Comparison of ENCODE assay signal across 19 cellular contexts in the genomic region with DNA sequence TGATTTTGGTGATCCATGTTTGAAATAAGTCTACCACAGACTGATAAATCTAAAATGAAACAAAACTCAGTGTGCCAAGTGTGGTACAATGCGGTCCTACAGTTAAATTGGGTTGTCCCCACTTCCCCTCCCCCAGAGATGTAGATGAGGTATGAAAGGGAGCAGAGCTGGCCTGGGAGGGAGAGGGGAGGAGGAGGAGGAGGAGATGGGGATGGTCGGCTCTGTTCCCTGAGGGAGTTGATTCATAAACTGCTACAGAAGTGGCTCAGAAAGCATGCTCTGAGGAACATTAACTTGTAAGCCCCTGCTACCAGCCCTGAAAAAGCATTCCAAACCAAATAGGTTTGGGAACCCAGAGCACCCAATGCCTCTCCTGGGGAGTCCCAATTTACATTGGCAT. TPM values are rescaled to one million over a fixed set of nuclear protein-coding genes. Genes with fewer than 3 reads are reported as not detected.
DNase-seq lines count a peak whose midpoint lies in the region; ATAC-seq and TF ChIP-seq lines count a peak whose summit lies in the region.
"Had no signal": no experiment of that assay in that cellular context is flagged by ENCODE, and none has a peak within 500 bp of the region (broad histone marks: within the 10 kb centered on the region; RNA-seq: fewer than 3 reads in every experiment).

No MANE protein-coding gene starts in this region.

- no peaks in the 10 kb centered on the region for H3K9me2 ChIP-seq in GM23338 (ENCODE audit: insufficient read depth)

- no peak overlapping the region for H3K27ac Mint-ChIP-seq in GM23338
- no peak overlapping the region for H3K27ac Mint-ChIP-seq in immature natural killer cell
- no peak overlapping the region for H3K27ac Mint-ChIP-seq in activated CD8-positive, alpha-beta T cell treated with anti-CD3 and anti-CD28 coated beads, Interleukin-2, amount 10 ng/mL, durations not matched to agents 7 days and 5 days
- H3K27ac Mint-ChIP-seq: CD8-positive, alpha-beta T cell; HFFc6; IgD-negative memory B cell had no signal

- peaks cover 3% of the 10 kb centered on the region for H3K9me3 ChIP-seq in WERI-Rb-1 (ENCODE audit: severe bottlenecking)
- no peaks in the 10 kb centered on the region for H3K9me3 ChIP-seq in uterus

- H3K27me3 Mint-ChIP-seq in GM23338 (ENCODE audit: insufficient read depth, low read depth, poor library complexity) (peaks cover 11% of the 10 kb centered on the region), immature natural killer cell (ENCODE audit: low read depth in 3 of 3) (peaks cover 2 to 4% (median 4%) of the 10 kb centered on the region in 3 donors)
- peaks cover 10% of the 10 kb centered on the region for H3K27me3 Mint-ChIP-seq in activated CD8-positive, alpha-beta T cell treated with anti-CD3 and anti-CD28 coated beads, Interleukin-2, amount 10 ng/mL, durations not matched to agents 7 days and 5 days (ENCODE audit: low read depth)

- peaks cover 40% of the 10 kb centered on the region for H3K4me1 Mint-ChIP-seq in GM23338
- no peaks in the 10 kb centered on the region for H3K4me1 Mint-ChIP-seq in immature natural killer cell
- H3K4me1 Mint-ChIP-seq in activated CD8-positive, alpha-beta T cell treated with anti-CD3 and anti-CD28 coated beads, Interleukin-2, amount 10 ng/mL, durations not matched to agents 7 days and 5 days (ENCODE audit: low read depth) = no peaks in the 10 kb centered on the region

- H4K20me1 ChIP-seq in GM23338 (replicated peaks; ENCODE audit: insufficient read depth) = no peaks in the 10 kb centered on the region

- no peaks in the 10 kb centered on the region for H3F3A ChIP-seq in GM23338 (replicated peaks; ENCODE audit: low read depth)

- ATAC-seq in GM23338 (no peak; the same call in 2 of the 3 replicates), HG03565 (IDR thresholded peaks at IDR 0.05; ENCODE audit: unreplicated experiment) (no peak)
- no peak for ATAC-seq in activated CD8-positive, alpha-beta T cell treated with anti-CD3 and anti-CD28 coated beads, Interleukin-2, amount 10 ng/mL, durations not matched to agents 7 days and 5 days
- ATAC-seq: CD8-positive, alpha-beta T cell; HCT116; HepG2 had no signal

- intact Hi-C loops in posterior vena cava (cut with DNase I) = no loop called here
- intact Hi-C loops in uterus (cut with DNase I; ENCODE audit: low total_unique reads) = no loop called here

- H3K36me3 ChIP-seq in GM23338 (ENCODE audit: insufficient read depth) = no peaks in the 10 kb centered on the region
- no peaks in the 10 kb centered on the region for H3K36me3 ChIP-seq in WERI-Rb-1
- H3K36me3 ChIP-seq in uterus = no peaks in the 10 kb centered on the region

- CTCF ChIA-PET in activated CD8-positive, alpha-beta T cell treated with anti-CD3 and anti-CD28 coated beads, Interleukin-2, amount 10 ng/mL, durations not matched to agents 7 days and 5 days (lab: Charles Lee) = no interaction called here

- peak overlapping the region; percentile 66; the same call in 1 of the 2 replicates for H3K4me2 ChIP-seq in GM23338

- POLR2A ChIA-PET in activated CD8-positive, alpha-beta T cell treated with anti-CD3 and anti-CD28 coated beads, Interleukin-2, amount 10 ng/mL, durations not matched to agents 7 days and 5 days (lab: Charles Lee) = no interaction called here

- H3K4me3 Mint-ChIP-seq in GM23338 (no peak overlapping the region), immature natural killer cell (no peak overlapping the region)
- H3K4me3 Mint-ChIP-seq in activated CD8-positive, alpha-beta T cell treated with anti-CD3 and anti-CD28 coated beads, Interleukin-2, amount 10 ng/mL, durations not matched to agents 7 days and 5 days = no peak overlapping the region
- H3K4me3 Mint-ChIP-seq: CD8-positive, alpha-beta T cell; HFFc6; IgD-negative memory B cell had no signal

- H3K36me3 Mint-ChIP-seq in GM23338 (ENCODE audit: low read depth) = no peaks in the 10 kb centered on the region
- no peaks in the 10 kb centered on the region for H3K36me3 Mint-ChIP-seq in immature natural killer cell
- no peaks in the 10 kb centered on the region for H3K36me3 Mint-ChIP-seq in activated CD8-positive, alpha-beta T cell treated with anti-CD3 and anti-CD28 coated beads, Interleukin-2, amount 10 ng/mL, durations not matched to agents 7 days and 5 days (ENCODE audit: low read depth)
- H3K36me3 Mint-ChIP-seq: CD8-positive, alpha-beta T cell; IgD-negative memory B cell had no signal

- H2AFZ ChIP-seq in GM23338 = peak overlapping the region; percentile 69; the same call in 1 of the 2 replicates
- H2AFZ ChIP-seq: GM23248 had no signal

- peaks cover 48% of the 10 kb centered on the region for H3K4me1 ChIP-seq in GM23338 (ENCODE audit: insufficient read depth)
- peaks cover 0 to 6% of the 10 kb centered on the region in 2 donors for H3K4me1 ChIP-seq in uterus

- TF ChIP-seq CTCF in GM23338 (conservative IDR thresholded peaks at IDR 0.05; ENCODE audit: low read depth in 2 of 2) (no peak), WERI-Rb-1 (IDR thresholded peaks at IDR 0.05; ENCODE audit: low read depth, low read length) (no peak), uterus (IDR thresholded peaks at IDR 0.05) (no peak)

- TF ChIP-seq POLR2A in uterus (IDR thresholded peaks at IDR 0.05) = no peak

- H3K9me3 Mint-ChIP-seq in GM23338 (no peaks in the 10 kb centered on the region), immature natural killer cell (no peaks in the 10 kb centered on the region)
- H3K9me3 Mint-ChIP-seq in activated CD8-positive, alpha-beta T cell treated with anti-CD3 and anti-CD28 coated beads, Interleukin-2, amount 10 ng/mL, durations not matched to agents 7 days and 5 days (ENCODE audit: insufficient read depth) = no peaks in the 10 kb centered on the region
- H3K9me3 Mint-ChIP-seq: CD8-positive, alpha-beta T cell; HFFc6; IgD-negative memory B cell had no signal

- H3K79me2 ChIP-seq in GM23338 (replicated peaks; ENCODE audit: insufficient read depth) = no peaks in the 10 kb centered on the region

- DNase-seq in GM23338 (ENCODE audit: low spot score) (no peak), WERI-Rb-1 (no peak), posterior vena cava (ENCODE audit: low spot score) (peak; percentile 5), immature natural killer cell (no peak), uterus (no peak)
- no peak for DNase-seq in activated CD8-positive, alpha-beta T cell treated with anti-CD3 and anti-CD28 coated beads, Interleukin-2, amount 10 ng/mL, durations not matched to agents 7 days and 5 days
- DNase-seq: ACHN; Calu3; CD8-positive, alpha-beta T cell; DMS79 treated with DMSO at 0.1 percent for 48 hours; GM23248; H7; HFFc6; KBM-7 had no signal

- H3K27ac ChIP-seq in GM23338 (ENCODE audit: low read depth) (no peak overlapping the region), WERI-Rb-1 (peak overlapping the region; percentile 19), uterus (no peak overlapping the region)
- H3K27ac ChIP-seq: GM23248 had no signal

- H3K4me3 ChIP-seq in GM23338 (no peak overlapping the region), WERI-Rb-1 (ENCODE audit: low read depth, low read length) (no peak overlapping the region), uterus (no peak overlapping the region)
- H3K4me3 ChIP-seq: GM23248 had no signal

- H3K27me3 ChIP-seq in GM23338 (ENCODE audit: insufficient read depth) (no peaks in the 10 kb centered on the region), WERI-Rb-1 (ENCODE audit: insufficient read depth, low read depth, severe bottlenecking) (no peaks in the 10 kb centered on the region), uterus (no peaks in the 10 kb centered on the region)

TF ChIP-seq in GM23338, 12 proteins besides CTCF, POLR2A, EP300 and RAD21 (continues in another document):
- TF ChIP-seq ZNF114 (CRISPR knock-in tag; IDR thresholded peaks at IDR 0.05) (no peak), EZH2 (IDR thresholded peaks at IDR 0.05; ENCODE audit: low read depth, unreplicated experiment) (no peak)

RNA-seq across cellular contexts. Expression of a gene that starts 28.0 kb away (rescaled TPM):
- total RNA-seq in GM23338 (2014; rRNA removed; shearing (Covaris generic)) = 1.0 and 1.6 TPM in 2 replicates
- 0.71 and 1.4 TPM in 2 replicates for polyA plus RNA-seq in GM23338 (2016; fragmentation: Nextera tagmentation; extraction: Ambion mirVana)
- total RNA-seq in posterior vena cava = not detected
- polyA plus RNA-seq in immature natural killer cell = not detected
- under 1 TPM in 2 of 4 donors, not detected in 2; 0.21 to 0.69 TPM for total RNA-seq in uterus
- total RNA-seq in activated CD8-positive, alpha-beta T cell treated with anti-CD3 and anti-CD28 coated beads, Interleukin-2, amount 10 ng/mL, durations not matched to agents 7 days and 5 days = not detected
- total RNA-seq: Calu3; CD8-positive, alpha-beta T cell; GM23248; HepG2; HFFc6 had no signal
- polyA plus RNA-seq: BJ, GM23248, HepG2, IgD-negative memory B cell had no signal

RNA-seq across cellular contexts. Expression of a gene that starts 48.2 kb away (rescaled TPM):
- 1.3 and 2.9 TPM in 2 replicates for total RNA-seq in GM23338 (2014; rRNA removed; shearing (Covaris generic))
- polyA plus RNA-seq in GM23338 (2016; fragmentation: Nextera tagmentation; extraction: Ambion mirVana) (2.3 and 3.5 TPM in 2 replicates), immature natural killer cell (not detected)
- total RNA-seq in posterior vena cava (not detected), uterus (1 to 10 TPM in 2 of 4 donors, not detected in 2; 1.3 TPM)
- total RNA-seq in activated CD8-positive, alpha-beta T cell treated with anti-CD3 and anti-CD28 coated beads, Interleukin-2, amount 10 ng/mL, durations not matched to agents 7 days and 5 days = not detected
- total RNA-seq: Calu3; CD8-positive, alpha-beta T cell; GM23248; HepG2; HFFc6 had no signal
- polyA plus RNA-seq: BJ, GM23248, HepG2, IgD-negative memory B cell had no signal
